ENCODE assay signal across 30 cellular contexts in the genomic region with DNA sequence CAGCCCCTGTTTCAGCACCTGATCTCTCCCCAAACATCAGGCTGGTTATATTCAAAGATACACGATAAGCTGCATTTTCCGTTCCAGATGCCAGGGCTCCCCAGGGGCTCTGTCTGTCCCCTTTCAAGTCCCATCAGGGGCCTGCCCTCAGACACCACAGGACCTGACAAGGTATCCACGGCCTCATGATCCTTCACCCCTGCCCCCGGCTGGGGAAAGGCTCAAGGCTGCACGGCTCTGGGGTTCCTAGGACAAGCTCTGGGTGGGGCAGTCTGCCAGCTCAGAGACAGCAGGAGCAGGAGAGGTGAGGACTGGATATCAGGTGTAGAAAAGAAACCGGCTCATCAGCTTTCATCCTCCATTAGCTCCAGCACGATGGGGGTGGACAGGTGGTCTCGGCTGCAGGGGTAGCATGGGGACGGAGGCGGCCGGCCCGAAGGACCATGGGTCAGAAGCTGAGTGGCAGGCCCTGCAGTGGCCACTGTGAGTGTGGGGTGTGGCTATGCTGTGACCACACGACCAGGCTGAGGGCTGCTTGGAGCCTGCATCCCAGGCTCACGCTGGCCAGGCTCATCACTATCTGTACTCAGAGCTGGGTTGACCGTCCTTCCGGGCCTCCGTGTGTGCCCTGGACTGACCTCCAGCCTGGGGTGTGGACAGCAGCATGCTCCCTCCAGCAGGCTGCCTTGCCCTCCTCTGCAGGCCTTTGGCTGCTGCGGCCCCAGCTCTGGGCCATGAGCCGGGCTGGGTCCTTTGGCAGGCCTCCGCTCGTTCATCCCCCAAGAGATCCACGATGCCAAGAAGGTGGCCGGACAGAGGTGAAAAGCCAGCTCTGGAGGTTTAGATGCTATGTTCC.
DNase-seq lines count a peak whose midpoint lies in the region; ATAC-seq, FAIRE-seq and TF ChIP-seq lines count a peak whose summit lies in the region.
"Had no signal": no experiment of that assay in that cellular context is flagged by ENCODE, and none has a peak within 500 bp of the region (broad histone marks: within the 10 kb centered on the region; RNA-seq: fewer than 3 reads in every experiment).

No MANE protein-coding gene starts in this region.

- H3K27ac Mint-ChIP-seq in neural progenitor cell: no peak overlapping the region
- H3K27ac Mint-ChIP-seq: CD8-positive, alpha-beta T cell had no signal

- WGBS in K562 (ENCODE audit: insufficient coverage, low coverage, missing lambda C conversion rate): under 1% methylated on average over 22 of the region's 23 CpGs

- no TSS peak for BruUV-seq in K562 (replicated peaks; lab: Mats Ljungman, UMichigan)
- no TSS peak for BruUV-seq in PC-3 (replicated peaks; lab: Mats Ljungman, UMichigan)

- in situ Hi-C loops in K562 (cut with MboI): no loop called here

- intact Hi-C loops in K562 (cut with micrococcal nuclease): no loop called here
- intact Hi-C loops in PC-3 (cut with micrococcal nuclease): no loop called here

- no peak for TF ChIP-seq CTCF in K562 (IDR thresholded peaks at IDR 0.05 in 2 of 3, conservative IDR thresholded peaks at IDR 0.05 in 1 of 3; ENCODE audit: insufficient read depth in 2 of 3, low read depth in 1 of 3, low read length in 3 of 3)
- no peak for TF ChIP-seq CTCF in neural progenitor cell (IDR thresholded peaks at IDR 0.05)
- TF ChIP-seq CTCF in PC-3 (conservative IDR thresholded peaks at IDR 0.05; ENCODE audit: low read depth, low read length): no peak

- ATAC-seq in K562 (peak; percentile 29; the same call in 2 of the 3 replicates), PC-3 (no peak), HG02840 (IDR thresholded peaks at IDR 0.05; ENCODE audit: low FRiP score, unreplicated experiment) (no peak)
- ATAC-seq: A549; CD8-positive, alpha-beta T cell had no signal

- TF ChIP-seq POLR2A in K562 (conservative IDR thresholded peaks at IDR 0.05): no peak

- peaks cover 11% of the 10 kb centered on the region for H3K4me1 ChIP-seq in BLaER1
- no peaks in the 10 kb centered on the region for H3K4me1 ChIP-seq in K562 (replicated peaks in 1 of 2; ENCODE audit: control insufficient read depth in 2 of 2, insufficient read depth in 2 of 2, low read length in 2 of 2)
- H3K4me1 ChIP-seq in neural progenitor cell: no peaks in the 10 kb centered on the region
- H3K4me1 ChIP-seq in PC-3 (ENCODE audit: insufficient read depth, low read length): no peaks in the 10 kb centered on the region
- H3K4me1 ChIP-seq: A549 had no signal

- peaks cover 8% of the 10 kb centered on the region for H3K27me3 Mint-ChIP-seq in neural progenitor cell (ENCODE audit: insufficient read depth, low read depth)

- H3K4me3 Mint-ChIP-seq in neural progenitor cell: no peak overlapping the region
- H3K4me3 Mint-ChIP-seq: CD8-positive, alpha-beta T cell had no signal

- no peak overlapping the region for H2AFZ ChIP-seq in K562 (ENCODE audit: low read depth, low read length)
- peak overlapping the region; percentile 34 for H2AFZ ChIP-seq in neural progenitor cell (replicated peaks)
- no peak overlapping the region for H2AFZ ChIP-seq in PC-3 (ENCODE audit: low read length)
- H2AFZ ChIP-seq: PC-9 had no signal

- H3K27me3 ChIP-seq in BLaER1 (no peaks in the 10 kb centered on the region), H7 (ENCODE audit: control insufficient read depth, insufficient read depth, low read length) (no peaks in the 10 kb centered on the region), K562 (ENCODE audit: control insufficient read depth in 2 of 2, insufficient read depth in 2 of 2, low read length in 2 of 2) (peaks cover 36 to 50% of the 10 kb centered on the region in 2 experiments; a peak in 4 of 5 replicates), neural progenitor cell (no peaks in the 10 kb centered on the region), PC-3 (ENCODE audit: low read length) (peaks cover 34% of the 10 kb centered on the region)
- H3K27me3 ChIP-seq: MG63 had no signal

- POLR2A ChIA-PET in K562 (lab: Yijun Ruan, JAX): interaction anchor here (0.6 to 1.1 kb wide), 6 partner anchors 9 to 1466 kb away, joined by 3 to 5 read pairs (median 3); no protein-coding TSS in a partner anchor
- POLR2A ChIA-PET in PC-3 (lab: Charles Lee; ENCODE audit: unreplicated experiment): no interaction called here

- CTCF ChIA-PET in K562 (lab: Yijun Ruan, JAX; ENCODE audit: low intra/inter-chr PET ratio) (no interaction called here), PC-3 (lab: Charles Lee) (no interaction called here)

- H3F3A ChIP-seq in neural progenitor cell (ENCODE audit: low read depth): no peaks in the 10 kb centered on the region
- no peaks in the 10 kb centered on the region for H3F3A ChIP-seq in PC-3 (ENCODE audit: low read length, unreplicated experiment)

- no peaks in the 10 kb centered on the region for H3K9me2 ChIP-seq in PC-3 (replicated peaks; ENCODE audit: low read length)

- DNase-seq in H7 (peak; percentile 35), K562 (ENCODE audit: extremely low read depth in 1 of 4, low spot score in 3 of 4) (no peak), neural progenitor cell (ENCODE audit: low spot score) (no peak), NCI-H526 treated with DMSO at 0.1 percent for 48 hours (lab: John Stamatoyannopoulos, UW) (no peak), germinal center (ENCODE audit: low spot score) (no peak), PC-3 (no peak)
- DNase-seq: AML-193; CD8-positive, alpha-beta T cell; DMS79 treated with DMSO at 0.1 percent for 48 hours; GF-D8; GOT3; KBM-7; MG63; NCI-H1417; NCI-H1694; NCI-H2081; NCI-H2171; NCI-H226; NCI-H510A treated with DMSO at 0.1 percent for 48 hours; NCI-H748 treated with DMSO at 0.1 percent for 48 hours; NK-92 treated with Interleukin-12 subunit alpha and Interleukin-12 subunit beta, amount 100 ng/mL, for 24 hours; PC-9; Right ventricle myocardium superior; RPMI8226; T-helper 1 cell had no signal

- no peak for TF ChIP-seq EP300 in K562 (IDR thresholded peaks at IDR 0.05; ENCODE audit: low read length)

- no peaks in the 10 kb centered on the region for H3K9me3 Mint-ChIP-seq in neural progenitor cell
- H3K9me3 Mint-ChIP-seq: CD8-positive, alpha-beta T cell had no signal

- H4K20me1 ChIP-seq in BLaER1: no peaks in the 10 kb centered on the region
- H4K20me1 ChIP-seq in K562 (replicated peaks; ENCODE audit: control insufficient read depth, insufficient read depth, low read length): no peaks in the 10 kb centered on the region; the same call in 1 of the 2 replicates
- H4K20me1 ChIP-seq in neural progenitor cell (ENCODE audit: low read depth): no peaks in the 10 kb centered on the region
- H4K20me1 ChIP-seq in PC-3 (ENCODE audit: low read length): no peaks in the 10 kb centered on the region

- H3K4me3 ChIP-seq in BLaER1 (no peak overlapping the region), H7 (ENCODE audit: insufficient read depth, low read depth, low read length) (no peak overlapping the region), K562 (no peak overlapping the region), neural progenitor cell (no peak overlapping the region), PC-3 (ENCODE audit: low read length) (no peak overlapping the region)
- H3K4me3 ChIP-seq: A549, MG63, PC-9 had no signal

- FAIRE-seq in K562 (lab: Jason Lieb, UNC): no peak
- FAIRE-seq: A549, GM12891 had no signal

- peaks cover 3% of the 10 kb centered on the region for H3K9me1 ChIP-seq in K562 (ENCODE audit: control insufficient read depth, insufficient read depth, low read length)

- no peaks in the 10 kb centered on the region for H3K9me3 ChIP-seq in BLaER1
- H3K9me3 ChIP-seq in K562 (replicated peaks; ENCODE audit: control insufficient read depth, insufficient read depth, low read depth, low read length): no peaks in the 10 kb centered on the region
- H3K9me3 ChIP-seq in neural progenitor cell (ENCODE audit: low read depth): no peaks in the 10 kb centered on the region
- H3K9me3 ChIP-seq in PC-3 (ENCODE audit: low read length): no peaks in the 10 kb centered on the region
- H3K9me3 ChIP-seq: A549, MG63 had no signal

- H3K36me3 ChIP-seq in BLaER1: no peaks in the 10 kb centered on the region
- H3K36me3 ChIP-seq in H7 (replicated peaks; ENCODE audit: control insufficient read depth, insufficient read depth, low read length): no peaks in the 10 kb centered on the region
- no peaks in the 10 kb centered on the region for H3K36me3 ChIP-seq in K562 (ENCODE audit: control insufficient read depth, insufficient read depth, low read length)
- no peaks in the 10 kb centered on the region for H3K36me3 ChIP-seq in neural progenitor cell
- H3K36me3 ChIP-seq in PC-3 (ENCODE audit: low read depth, low read length): no peaks in the 10 kb centered on the region
- H3K36me3 ChIP-seq: MG63 had no signal

- peaks cover 6% of the 10 kb centered on the region for H3K4me1 Mint-ChIP-seq in neural progenitor cell

- H3K79me2 ChIP-seq in K562 (ENCODE audit: control insufficient read depth, insufficient read depth, low read length) (no peaks in the 10 kb centered on the region), neural progenitor cell (ENCODE audit: low read depth) (no peaks in the 10 kb centered on the region), PC-3 (ENCODE audit: low read length) (no peaks in the 10 kb centered on the region)

- H3K36me3 Mint-ChIP-seq in neural progenitor cell: no peaks in the 10 kb centered on the region
- H3K36me3 Mint-ChIP-seq: CD8-positive, alpha-beta T cell had no signal

- H3K4me2 ChIP-seq in BLaER1: peak overlapping the region; percentile 56
- no peak overlapping the region for H3K4me2 ChIP-seq in K562 (ENCODE audit: insufficient read depth, low read length)
- no peak overlapping the region for H3K4me2 ChIP-seq in neural progenitor cell
- no peak overlapping the region for H3K4me2 ChIP-seq in PC-3 (ENCODE audit: low read length)
- H3K4me2 ChIP-seq: A549, PC-9 had no signal

- H3K27ac ChIP-seq in BLaER1 (no peak overlapping the region), K562 (ENCODE audit: extremely low read depth, low read depth, low read length) (no peak overlapping the region), neural progenitor cell (no peak overlapping the region), PC-3 (ENCODE audit: low read length) (no peak overlapping the region)
- H3K27ac ChIP-seq: A549, C4-2B, PC-9 had no signal

- H3K9ac ChIP-seq in BLaER1: no peak overlapping the region
- H3K9ac ChIP-seq in K562 (ENCODE audit: insufficient read depth in 1 of 2, low read depth in 2 of 2, low read length in 2 of 2): peak overlapping the region in 1 of 2 experiments; percentile 57; a peak in 1 of 4 replicates
- H3K9ac ChIP-seq in neural progenitor cell: no peak overlapping the region
- H3K9ac ChIP-seq in PC-3 (ENCODE audit: low read length): no peak overlapping the region

- no peak for TF ChIP-seq RAD21 in K562 (CRISPR knock-in tag; conservative IDR thresholded peaks at IDR 0.05 in 1 of 2, IDR thresholded peaks at IDR 0.05 in 1 of 2)

TF ChIP-seq in K562, 482 proteins besides CTCF, POLR2A, EP300 and RAD21 (continues in another document):
- TF ChIP-seq NCOA4 (IDR thresholded peaks at IDR 0.05; ENCODE audit: partially characterized antibody) (no peak), ZFP30 (CRISPR knock-in tag; IDR thresholded peaks at IDR 0.05; ENCODE audit: borderline replicate concordance) (no peak)
